15 cellular contexts compared by ENCODE assay signal in genomic region chr4:159131564-159131963, GRCh38. TPM values are rescaled to one million over a fixed set of nuclear protein-coding genes. Genes with fewer than 3 reads are reported as not detected.
DNase-seq lines count a peak whose midpoint lies in the region; ATAC-seq, FAIRE-seq and TF ChIP-seq lines count a peak whose summit lies in the region.
"Had no signal": no experiment of that assay in that cellular context is flagged by ENCODE, and none has a peak within 500 bp of the region (broad histone marks: within the 10 kb centered on the region; RNA-seq: fewer than 3 reads in every experiment).

No MANE protein-coding gene starts in this region.

- H3K4me3 ChIP-seq in HUES64 (ENCODE audit: low read length) (peak overlapping the region; percentile 3; the same call in 1 of the 2 replicates), endodermal cell (ENCODE audit: low read length) (no peak overlapping the region), iPS-20b (ENCODE audit: low read length) (peak overlapping the region; percentile 26; the same call in 1 of the 2 replicates), uterus (no peak overlapping the region)
- H3K4me3 ChIP-seq: GM12878 had no signal

- H3K9ac ChIP-seq in HUES64 (ENCODE audit: low read depth, low read length) (no peak overlapping the region), endodermal cell (ENCODE audit: extremely low read depth, low read length, poor library complexity, severe bottlenecking) (no peak overlapping the region), iPS-20b (ENCODE audit: low read depth, low read length) (peak overlapping the region; percentile 5; the same call in 1 of the 2 replicates)

- TF ChIP-seq POLR2A in uterus (IDR thresholded peaks at IDR 0.05), result no peak

- H3K9me3 ChIP-seq in HUES64 (ENCODE audit: insufficient read depth, low read depth, low read length), result no peaks in the 10 kb centered on the region
- no peaks in the 10 kb centered on the region for H3K9me3 ChIP-seq in endodermal cell (ENCODE audit: control insufficient read depth, low read length)
- no peaks in the 10 kb centered on the region for H3K9me3 ChIP-seq in iPS-20b (ENCODE audit: insufficient read depth, low read depth, low read length)
- no peaks in the 10 kb centered on the region for H3K9me3 ChIP-seq in uterus

- whole genome bisulfite sequencing in HUES64, result 70% methylated on average over 5 of the region's 6 CpGs
- WGBS in endodermal cell (ENCODE audit: insufficient coverage in 1 of 2, insufficient read length in 1 of 2), 2 experiments, result 85 to 100% methylated on average over 3 to 6 of the region's 6 CpGs

- H3K27me3 Mint-ChIP-seq in endodermal cell (ENCODE audit: insufficient read depth), result no peaks in the 10 kb centered on the region
- H3K27me3 Mint-ChIP-seq in activated CD8-positive, alpha-beta T cell treated with anti-CD3 and anti-CD28 coated beads for 36 hours, result no peaks in the 10 kb centered on the region
- H3K27me3 Mint-ChIP-seq: CD4-positive, alpha-beta T cell had no signal

- intact Hi-C loops in activated CD8-positive, alpha-beta T cell treated with anti-CD3 and anti-CD28 coated beads for 36 hours (cut with micrococcal nuclease), result no loop called here
- intact Hi-C loops in uterus (cut with DNase I; ENCODE audit: low total_unique reads), result no loop called here

- H3K4me1 Mint-ChIP-seq in endodermal cell, result peaks cover 31% of the 10 kb centered on the region
- H3K4me1 Mint-ChIP-seq in activated CD8-positive, alpha-beta T cell treated with anti-CD3 and anti-CD28 coated beads for 36 hours (ENCODE audit: low read depth), result peaks cover 22% of the 10 kb centered on the region

- H3K27me3 ChIP-seq in HUES64 (ENCODE audit: insufficient read depth, low read length), result no peaks in the 10 kb centered on the region
- H3K27me3 ChIP-seq in endodermal cell (ENCODE audit: control insufficient read depth, insufficient read depth, low read length, poor library complexity, severe bottlenecking), result no peaks in the 10 kb centered on the region
- H3K27me3 ChIP-seq in iPS-20b (ENCODE audit: insufficient read depth, low read length), result no peaks in the 10 kb centered on the region
- H3K27me3 ChIP-seq in uterus, result no peaks in the 10 kb centered on the region

- ATAC-seq in activated CD8-positive, alpha-beta T cell treated with anti-CD3 and anti-CD28 coated beads for 36 hours, result no peak
- ATAC-seq in GM19351 (IDR thresholded peaks at IDR 0.05; ENCODE audit: unreplicated experiment), result no peak
- ATAC-seq: GM12878 had no signal

- TF ChIP-seq CTCF in endodermal cell (conservative IDR thresholded peaks at IDR 0.05), result no peak
- no peak for TF ChIP-seq CTCF in activated CD8-positive, alpha-beta T cell treated with anti-CD3 and anti-CD28 coated beads for 36 hours (IDR thresholded peaks at IDR 0.05)
- no peak for TF ChIP-seq CTCF in uterus (IDR thresholded peaks at IDR 0.05)

- H3K27ac ChIP-seq in HUES64 (ENCODE audit: low read depth, low read length) (peak overlapping the region; percentile 31; the same call in 1 of the 2 replicates), endodermal cell (ENCODE audit: low read depth, low read length) (no peak overlapping the region), iPS-20b (ENCODE audit: low read length) (no peak overlapping the region), uterus (no peak overlapping the region)

- peak overlapping the region; percentile 27 for H3K27ac Mint-ChIP-seq in endodermal cell
- H3K27ac Mint-ChIP-seq in activated CD8-positive, alpha-beta T cell treated with anti-CD3 and anti-CD28 coated beads for 36 hours, result no peak overlapping the region
- H3K27ac Mint-ChIP-seq: CD4-positive, alpha-beta T cell had no signal

- H3K36me3 Mint-ChIP-seq in endodermal cell (ENCODE audit: low read depth), result peaks cover 13% of the 10 kb centered on the region
- peaks cover 5% of the 10 kb centered on the region for H3K36me3 Mint-ChIP-seq in activated CD8-positive, alpha-beta T cell treated with anti-CD3 and anti-CD28 coated beads for 36 hours (ENCODE audit: low read depth)

- H3K4me1 ChIP-seq in HUES64 (ENCODE audit: insufficient read depth, low read length), result peaks cover 23% of the 10 kb centered on the region
- H3K4me1 ChIP-seq in endodermal cell (ENCODE audit: control insufficient read depth, insufficient read depth, low read length), result peaks cover 3% of the 10 kb centered on the region
- peaks cover 22% of the 10 kb centered on the region for H3K4me1 ChIP-seq in iPS-20b (ENCODE audit: insufficient read depth, low read length)
- H3K4me1 ChIP-seq in uterus, result no peaks in the 10 kb centered on the region

- POLR2A ChIA-PET in activated CD8-positive, alpha-beta T cell treated with anti-CD3 and anti-CD28 coated beads for 36 hours (lab: Charles Lee), result no interaction called here

- H3K9me3 Mint-ChIP-seq in endodermal cell, result no peaks in the 10 kb centered on the region
- no peaks in the 10 kb centered on the region for H3K9me3 Mint-ChIP-seq in activated CD8-positive, alpha-beta T cell treated with anti-CD3 and anti-CD28 coated beads for 36 hours
- H3K9me3 Mint-ChIP-seq: CD4-positive, alpha-beta T cell had no signal

- H3K36me3 ChIP-seq in HUES64 (ENCODE audit: insufficient read depth, low read length) (no peaks in the 10 kb centered on the region), endodermal cell (ENCODE audit: control insufficient read depth, insufficient read depth, low read length) (peaks cover 3% of the 10 kb centered on the region), iPS-20b (ENCODE audit: insufficient read depth, low read depth, low read length) (no peaks in the 10 kb centered on the region), uterus (no peaks in the 10 kb centered on the region)

- DNase-seq in GM19239 (ENCODE audit: insufficient read length, low spot score) (no peak), endodermal cell (no peak), mucosa of gallbladder (ENCODE audit: low spot score) (no peak), uterus (no peak)
- no peak for DNase-seq in activated CD8-positive, alpha-beta T cell treated with anti-CD3 and anti-CD28 coated beads for 36 hours
- DNase-seq: ACHN; C1 segment of cervical spinal cord; CD4-positive, alpha-beta T cell; DMS79; H7; KG1 had no signal

- H3K4me3 Mint-ChIP-seq in endodermal cell, result no peak overlapping the region
- no peak overlapping the region for H3K4me3 Mint-ChIP-seq in activated CD8-positive, alpha-beta T cell treated with anti-CD3 and anti-CD28 coated beads for 36 hours
- H3K4me3 Mint-ChIP-seq: CD4-positive, alpha-beta T cell had no signal

- FAIRE-seq in GM19239 (lab: Jason Lieb, UNC), result peak; percentile 23

- CTCF ChIA-PET in activated CD8-positive, alpha-beta T cell treated with anti-CD3 and anti-CD28 coated beads for 36 hours (lab: Charles Lee), result no interaction called here

RNA-seq across cellular contexts. Expression of gene RAPGEF2, which starts 28.7 kb away (rescaled TPM):
- 26.8 TPM for polyA plus RNA-seq in HUES64 (2013, experiment 1 of 2)
- polyA plus RNA-seq in HUES64 (2013, experiment 2 of 2), result 23.9 TPM
- total RNA-seq in endodermal cell (10 to 100 TPM; 63.4 to 78.2 TPM), mucosa of gallbladder (41.6 TPM), uterus (10 to 100 TPM; 27.9 to 61.4 (median 40.5) TPM)
- 39.0 TPM for polyA plus RNA-seq in endodermal cell (2013, experiment 1 of 2)
- polyA plus RNA-seq in endodermal cell (2013, experiment 2 of 2), result 38.9 TPM
- 10 to 100 TPM; 13.7 to 14.8 TPM for total RNA-seq in activated CD8-positive, alpha-beta T cell treated with anti-CD3 and anti-CD28 coated beads for 36 hours

Comparison
In these comparisons a context has a peak if more than half of its experiments do, and no peak if none do; other contexts are left out.
1. H3K4me3 ChIP-seq: peak in HUES64 (single experiment) and iPS-20b (single experiment); none in endodermal cell (single experiment) and uterus (0 of 2).